In the genomic region with DNA sequence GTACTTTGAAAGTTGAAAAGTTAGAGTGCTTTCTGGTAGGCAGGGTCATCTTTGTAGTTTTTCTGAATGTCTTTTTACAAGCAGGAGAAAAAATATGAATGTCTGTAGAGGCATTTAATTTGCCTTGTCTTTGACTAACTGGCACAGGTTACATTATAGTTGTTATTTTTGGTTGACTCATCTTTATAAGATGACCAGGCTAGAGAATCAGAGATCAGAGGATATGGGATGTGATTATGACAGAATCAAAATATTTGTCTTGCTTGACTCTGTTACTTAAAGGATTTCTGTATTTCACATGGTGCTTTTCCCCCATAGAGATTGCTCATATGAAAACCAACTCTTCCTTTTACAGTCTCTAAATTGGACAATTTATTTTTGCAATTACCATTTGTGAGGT, we compare ENCODE assay signal across 11 cellular contexts. TPM values are rescaled to one million over a fixed set of nuclear protein-coding genes. Genes with fewer than 3 reads are reported as not detected.
DNase-seq lines count a peak whose midpoint lies in the region; ATAC-seq and TF ChIP-seq lines count a peak whose summit lies in the region.
"Had no signal": no experiment of that assay in that cellular context is flagged by ENCODE, and none has a peak within 500 bp of the region (broad histone marks: within the 10 kb centered on the region; RNA-seq: fewer than 3 reads in every experiment).

No MANE protein-coding gene starts in this region.

- no peaks in the 10 kb centered on the region for H3K36me3 ChIP-seq in GM23338 (ENCODE audit: insufficient read depth)
- H3K36me3 ChIP-seq: BE2C had no signal

- H2AFZ ChIP-seq in GM23338, result no peak overlapping the region

- H3K27me3 Mint-ChIP-seq in GM23338 (ENCODE audit: insufficient read depth, low read depth, poor library complexity), result peaks cover 13% of the 10 kb centered on the region
- H3K27me3 Mint-ChIP-seq in activated T-helper 17 cell treated with anti-CD3 and anti-CD28 coated beads, Interleukin-2, amount 50 U/mL, for 72 hours, result no peaks in the 10 kb centered on the region

- H3K9me3 Mint-ChIP-seq in GM23338, result no peaks in the 10 kb centered on the region
- H3K9me3 Mint-ChIP-seq in activated T-helper 17 cell treated with anti-CD3 and anti-CD28 coated beads, Interleukin-2, amount 50 U/mL, for 72 hours, result no peaks in the 10 kb centered on the region

- ATAC-seq in GM23338 (no peak), esophagus mucosa (no peak)
- ATAC-seq in activated T-helper 17 cell treated with anti-CD3 and anti-CD28 coated beads, Interleukin-2, amount 50 U/mL, for 72 hours (replicated peaks), result no peak
- no peak for ATAC-seq in stimulated activated naive CD8-positive, alpha-beta T cell treated with anti-CD3 and anti-CD28 coated beads, Interleukin-15, Interleukin-2, amounts not matched to agents 100 U/mL and 50 U/mL, for 24 hours

- no peak overlapping the region for H3K27ac ChIP-seq in GM23338 (ENCODE audit: low read depth)

- peak; percentile 56 for DNase-seq in A172 (ENCODE audit: low spot score)
- no peak for DNase-seq in GM23338 (ENCODE audit: low spot score)
- peak; percentile 41 to 66 for DNase-seq in foreskin fibroblast
- DNase-seq in stimulated activated CD4-positive, alpha-beta T cell treated with anti-CD3 and anti-CD28 coated beads, Interleukin-4, amount 100 ng/mL, for 4 hours, result no peak
- DNase-seq in stimulated activated naive CD8-positive, alpha-beta T cell treated with anti-CD3 and anti-CD28 coated beads, Interleukin-15, Interleukin-2, amounts not matched to agents 100 U/mL and 50 U/mL, for 24 hours, result no peak
- no peak for DNase-seq in hypothalamus (lab: John Stamatoyannopoulos, UW)
- DNase-seq: anterior cingulate cortex, NCI-H1694 treated with DMSO at 0.1 percent for 48 hours had no signal

- H3F3A ChIP-seq in GM23338 (replicated peaks; ENCODE audit: low read depth), result 0 out of 2 replicates have a peak, but pooled peaks cover 3% of the 10 kb centered on the region

- peaks cover 15% of the 10 kb centered on the region for H3K4me1 ChIP-seq in GM23338 (ENCODE audit: insufficient read depth)

- H3K4me1 Mint-ChIP-seq in GM23338, result peaks cover 29% of the 10 kb centered on the region
- peaks cover 21% of the 10 kb centered on the region for H3K4me1 Mint-ChIP-seq in activated T-helper 17 cell treated with anti-CD3 and anti-CD28 coated beads, Interleukin-2, amount 50 U/mL, for 72 hours

- H3K36me3 Mint-ChIP-seq in GM23338 (ENCODE audit: low read depth), result no peaks in the 10 kb centered on the region
- H3K36me3 Mint-ChIP-seq in activated T-helper 17 cell treated with anti-CD3 and anti-CD28 coated beads, Interleukin-2, amount 50 U/mL, for 72 hours (ENCODE audit: low read depth), result no peaks in the 10 kb centered on the region

- peaks cover 24% of the 10 kb centered on the region for H3K27me3 ChIP-seq in GM23338 (ENCODE audit: insufficient read depth)
- H3K27me3 ChIP-seq: BE2C had no signal

- H3K79me2 ChIP-seq in GM23338 (replicated peaks; ENCODE audit: insufficient read depth), result peaks cover 64% of the 10 kb centered on the region

- H3K27ac Mint-ChIP-seq in GM23338, result no peak overlapping the region
- H3K27ac Mint-ChIP-seq in activated T-helper 17 cell treated with anti-CD3 and anti-CD28 coated beads, Interleukin-2, amount 50 U/mL, for 72 hours, result peak overlapping the region; percentile 35

- peaks cover 32% of the 10 kb centered on the region for H4K20me1 ChIP-seq in GM23338 (replicated peaks; ENCODE audit: insufficient read depth)

- H3K4me3 Mint-ChIP-seq in GM23338, result peak overlapping the region; percentile 84; the same call in 1 of the 3 replicates
- peak overlapping the region; percentile 79 for H3K4me3 Mint-ChIP-seq in activated T-helper 17 cell treated with anti-CD3 and anti-CD28 coated beads, Interleukin-2, amount 50 U/mL, for 72 hours

- H3K4me2 ChIP-seq in GM23338, result no peak overlapping the region

- no peak overlapping the region for H3K4me3 ChIP-seq in GM23338
- H3K4me3 ChIP-seq in foreskin fibroblast (ENCODE audit: low read depth in 1 of 2, low read length in 2 of 2), result no peak overlapping the region

- no peaks in the 10 kb centered on the region for H3K9me2 ChIP-seq in GM23338 (ENCODE audit: insufficient read depth)

- TF ChIP-seq CTCF in GM23338 (conservative IDR thresholded peaks at IDR 0.05; ENCODE audit: low read depth in 2 of 2) (no peak), foreskin fibroblast (IDR thresholded peaks at IDR 0.05; ENCODE audit: low read depth, low read length) (no peak)

TF ChIP-seq in GM23338, 12 proteins besides CTCF, POLR2A, EP300 and RAD21 (continues in another document):
- TF ChIP-seq NANOG (IDR thresholded peaks at IDR 0.05; ENCODE audit: borderline replicate concordance) (no peak), JUNB (IDR thresholded peaks at IDR 0.05; ENCODE audit: unreplicated experiment) (no peak), EZH2 (IDR thresholded peaks at IDR 0.05; ENCODE audit: low read depth, unreplicated experiment) (no peak)
- TF ChIP-seq, protein P1, sequence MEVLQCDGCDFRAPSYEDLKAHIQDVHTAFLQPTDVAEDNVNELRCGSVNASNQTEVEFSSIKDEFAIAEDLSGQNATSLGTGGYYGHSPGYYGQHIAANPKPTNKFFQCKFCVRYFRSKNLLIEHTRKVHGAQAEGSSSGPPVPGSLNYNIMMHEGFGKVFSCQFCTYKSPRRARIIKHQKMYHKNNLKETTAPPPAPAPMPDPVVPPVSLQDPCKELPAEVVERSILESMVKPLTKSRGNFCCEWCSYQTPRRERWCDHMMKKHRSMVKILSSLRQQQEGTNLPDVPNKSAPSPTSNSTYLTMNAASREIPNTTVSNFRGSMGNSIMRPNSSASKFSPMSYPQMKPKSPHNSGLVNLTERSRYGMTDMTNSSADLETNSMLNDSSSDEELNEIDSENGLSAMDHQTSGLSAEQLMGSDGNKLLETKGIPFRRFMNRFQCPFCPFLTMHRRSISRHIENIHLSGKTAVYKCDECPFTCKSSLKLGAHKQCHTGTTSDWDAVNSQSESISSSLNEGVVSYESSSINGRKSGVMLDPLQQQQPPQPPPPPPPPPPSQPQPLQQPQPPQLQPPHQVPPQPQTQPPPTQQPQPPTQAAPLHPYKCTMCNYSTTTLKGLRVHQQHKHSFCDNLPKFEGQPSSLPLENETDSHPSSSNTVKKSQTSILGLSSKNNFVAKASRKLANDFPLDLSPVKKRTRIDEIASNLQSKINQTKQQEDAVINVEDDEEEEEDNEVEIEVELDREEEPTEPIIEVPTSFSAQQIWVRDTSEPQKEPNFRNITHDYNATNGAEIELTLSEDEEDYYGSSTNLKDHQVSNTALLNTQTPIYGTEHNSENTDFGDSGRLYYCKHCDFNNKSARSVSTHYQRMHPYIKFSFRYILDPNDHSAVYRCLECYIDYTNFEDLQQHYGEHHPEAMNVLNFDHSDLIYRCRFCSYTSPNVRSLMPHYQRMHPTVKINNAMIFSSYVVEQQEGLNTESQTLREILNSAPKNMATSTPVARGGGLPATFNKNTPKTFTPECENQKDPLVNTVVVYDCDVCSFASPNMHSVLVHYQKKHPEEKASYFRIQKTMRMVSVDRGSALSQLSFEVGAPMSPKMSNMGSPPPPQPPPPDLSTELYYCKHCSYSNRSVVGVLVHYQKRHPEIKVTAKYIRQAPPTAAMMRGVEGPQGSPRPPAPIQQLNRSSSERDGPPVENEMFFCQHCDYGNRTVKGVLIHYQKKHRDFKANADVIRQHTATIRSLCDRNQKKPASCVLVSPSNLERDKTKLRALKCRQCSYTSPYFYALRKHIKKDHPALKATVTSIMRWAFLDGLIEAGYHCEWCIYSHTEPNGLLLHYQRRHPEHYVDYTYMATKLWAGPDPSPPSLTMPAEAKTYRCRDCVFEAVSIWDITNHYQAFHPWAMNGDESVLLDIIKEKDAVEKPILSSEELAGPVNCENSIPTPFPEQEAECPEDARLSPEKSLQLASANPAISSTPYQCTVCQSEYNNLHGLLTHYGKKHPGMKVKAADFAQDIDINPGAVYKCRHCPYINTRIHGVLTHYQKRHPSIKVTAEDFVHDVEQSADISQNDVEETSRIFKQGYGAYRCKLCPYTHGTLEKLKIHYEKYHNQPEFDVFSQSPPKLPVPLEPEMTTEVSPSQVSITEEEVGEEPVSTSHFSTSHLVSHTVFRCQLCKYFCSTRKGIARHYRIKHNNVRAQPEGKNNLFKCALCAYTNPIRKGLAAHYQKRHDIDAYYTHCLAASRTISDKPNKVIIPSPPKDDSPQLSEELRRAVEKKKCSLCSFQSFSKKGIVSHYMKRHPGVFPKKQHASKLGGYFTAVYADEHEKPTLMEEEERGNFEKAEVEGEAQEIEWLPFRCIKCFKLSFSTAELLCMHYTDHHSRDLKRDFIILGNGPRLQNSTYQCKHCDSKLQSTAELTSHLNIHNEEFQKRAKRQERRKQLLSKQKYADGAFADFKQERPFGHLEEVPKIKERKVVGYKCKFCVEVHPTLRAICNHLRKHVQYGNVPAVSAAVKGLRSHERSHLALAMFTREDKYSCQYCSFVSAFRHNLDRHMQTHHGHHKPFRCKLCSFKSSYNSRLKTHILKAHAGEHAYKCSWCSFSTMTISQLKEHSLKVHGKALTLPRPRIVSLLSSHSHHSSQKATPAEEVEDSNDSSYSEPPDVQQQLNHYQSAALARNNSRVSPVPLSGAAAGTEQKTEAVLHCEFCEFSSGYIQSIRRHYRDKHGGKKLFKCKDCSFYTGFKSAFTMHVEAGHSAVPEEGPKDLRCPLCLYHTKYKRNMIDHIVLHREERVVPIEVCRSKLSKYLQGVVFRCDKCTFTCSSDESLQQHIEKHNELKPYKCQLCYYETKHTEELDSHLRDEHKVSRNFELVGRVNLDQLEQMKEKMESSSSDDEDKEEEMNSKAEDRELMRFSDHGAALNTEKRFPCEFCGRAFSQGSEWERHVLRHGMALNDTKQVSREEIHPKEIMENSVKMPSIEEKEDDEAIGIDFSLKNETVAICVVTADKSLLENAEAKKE (CRISPR knock-in tag; IDR thresholded peaks at IDR 0.05), result no peak
- TF ChIP-seq, protein P2, sequence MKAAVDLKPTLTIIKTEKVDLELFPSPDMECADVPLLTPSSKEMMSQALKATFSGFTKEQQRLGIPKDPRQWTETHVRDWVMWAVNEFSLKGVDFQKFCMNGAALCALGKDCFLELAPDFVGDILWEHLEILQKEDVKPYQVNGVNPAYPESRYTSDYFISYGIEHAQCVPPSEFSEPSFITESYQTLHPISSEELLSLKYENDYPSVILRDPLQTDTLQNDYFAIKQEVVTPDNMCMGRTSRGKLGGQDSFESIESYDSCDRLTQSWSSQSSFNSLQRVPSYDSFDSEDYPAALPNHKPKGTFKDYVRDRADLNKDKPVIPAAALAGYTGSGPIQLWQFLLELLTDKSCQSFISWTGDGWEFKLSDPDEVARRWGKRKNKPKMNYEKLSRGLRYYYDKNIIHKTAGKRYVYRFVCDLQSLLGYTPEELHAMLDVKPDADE (IDR thresholded peaks at IDR 0.05), result no peak

RNA-seq across cellular contexts. Expression of a gene that starts 2.4 kb away (rescaled TPM):
- total RNA-seq in A172 (2014; rRNA removed; shearing (Covaris generic)), result 91.1 and 113 TPM in 2 replicates
- total RNA-seq in GM23338 (2014; rRNA removed; shearing (Covaris generic)), result 16.9 and 19.8 TPM in 2 replicates
- 8.3 and 8.9 TPM in 2 replicates for polyA plus RNA-seq in GM23338 (2016; fragmentation: Nextera tagmentation; extraction: Ambion mirVana)
- total RNA-seq in activated T-helper 17 cell treated with anti-CD3 and anti-CD28 coated beads, Interleukin-2, amount 50 U/mL, for 72 hours, result 10 to 100 TPM; 14.2 to 23.4 TPM
- 30.0 TPM for total RNA-seq in esophagus mucosa

Comparison
In these comparisons a context has a peak if more than half of its experiments do, and no peak if none do; other contexts are left out.
1. DNase-seq: peak in A172 (single experiment) and foreskin fibroblast (2 of 2); none in GM23338 (single experiment), stimulated activated CD4-positive, alpha-beta T cell treated with anti-CD3 and anti-CD28 coated beads, Interleukin-4, amount 100 ng/mL, for 4 hours (0 of 2), stimulated activated naive CD8-positive, alpha-beta T cell treated with anti-CD3 and anti-CD28 coated beads, Interleukin-15, Interleukin-2, amounts not matched to agents 100 U/mL and 50 U/mL, for 24 hours (single experiment) and hypothalamus (0 of 51).